14 cellular contexts compared by ENCODE assay signal in the genomic region with DNA sequence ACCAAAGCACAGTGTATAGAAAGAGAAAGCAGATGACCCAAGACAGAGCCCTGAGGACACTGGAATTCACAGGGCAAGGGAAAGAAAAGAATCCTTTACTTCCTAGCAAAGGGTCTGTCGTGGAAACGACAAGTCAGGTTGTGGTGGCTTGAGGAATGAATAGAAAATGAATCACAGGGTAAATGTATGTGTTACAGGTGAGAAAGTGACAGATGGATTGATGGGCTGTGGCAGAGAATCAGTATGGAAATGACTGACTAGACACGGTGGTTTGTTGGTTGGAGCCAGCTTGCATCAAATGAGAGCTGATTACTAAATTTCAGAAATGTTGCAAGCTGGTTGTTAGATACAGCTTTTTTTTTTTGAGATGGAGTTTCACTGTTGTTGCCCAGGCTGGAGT. TPM values are rescaled to one million over a fixed set of nuclear protein-coding genes. Genes with fewer than 3 reads are reported as not detected.
A peak's percentile ranks its signal among the peaks of the same experiment; 100 is the strongest.
DNase-seq lines count a peak whose midpoint lies in the region; ATAC-seq, FAIRE-seq and TF ChIP-seq lines count a peak whose summit lies in the region.
"Had no signal": no experiment of that assay in that cellular context is flagged by ENCODE, and none has a peak within 500 bp of the region (broad histone marks: within the 10 kb centered on the region; RNA-seq: fewer than 3 reads in every experiment).

No MANE protein-coding gene starts in this region.

- H3K79me2 ChIP-seq in neural cell (replicated peaks; ENCODE audit: insufficient read depth, low read length), result no peaks in the 10 kb centered on the region

- peaks cover 1% of the 10 kb centered on the region for H3K9me3 Mint-ChIP-seq in activated CD8-positive, alpha-beta T cell treated with anti-CD3 and anti-CD28 coated beads for 36 hours
- H3K9me3 Mint-ChIP-seq: memory B cell had no signal

- POLR2A ChIA-PET in activated CD8-positive, alpha-beta T cell treated with anti-CD3 and anti-CD28 coated beads for 36 hours (lab: Charles Lee), result interaction anchor here (0.7 to 3.0 kb wide), 7 partner anchors 10 to 618 kb away, joined by 3 to 7 read pairs (median 4); a partner anchor contains a TSS
- POLR2A ChIA-PET in RWPE1 (lab: Yijun Ruan, JAX; ENCODE audit: low non-redundant PET), result no interaction called here

- no peak for TF ChIP-seq POLR2A in GM12891 (IDR thresholded peaks at IDR 0.05; ENCODE audit: low read depth, low read length)

- no peaks in the 10 kb centered on the region for H3F3A ChIP-seq in neural cell (ENCODE audit: insufficient read depth, low read length, poor library complexity, severe bottlenecking)

- no peak overlapping the region for H3K4me3 ChIP-seq in neural cell (ENCODE audit: low read length)
- H3K4me3 ChIP-seq: adrenal gland, heart left ventricle, PC-9 had no signal

- peak; percentile 54 for TF ChIP-seq EP300 in neural cell (conservative IDR thresholded peaks at IDR 0.05; ENCODE audit: poor library complexity, severe bottlenecking)

- H3K27me3 Mint-ChIP-seq in activated CD8-positive, alpha-beta T cell treated with anti-CD3 and anti-CD28 coated beads for 36 hours, result no peaks in the 10 kb centered on the region
- H3K27me3 Mint-ChIP-seq: memory B cell had no signal

- H3K9me3 ChIP-seq in neural cell (ENCODE audit: low read length), result no peaks in the 10 kb centered on the region
- H3K9me3 ChIP-seq: adrenal gland had no signal

- H3K27me3 ChIP-seq in neural cell (ENCODE audit: insufficient read depth, low read depth, low read length), result no peaks in the 10 kb centered on the region
- H3K27me3 ChIP-seq: adrenal gland, heart left ventricle had no signal

- CTCF ChIA-PET in activated CD8-positive, alpha-beta T cell treated with anti-CD3 and anti-CD28 coated beads for 36 hours (lab: Charles Lee), result interaction anchor here (1.2 kb wide), 1 partner anchor 13 kb away, joined by 4 read pairs; no protein-coding TSS in a partner anchor
- CTCF ChIA-PET in RWPE1 (lab: Yijun Ruan, JAX), result no interaction called here

- no peak for TF ChIP-seq CTCF in activated CD8-positive, alpha-beta T cell treated with anti-CD3 and anti-CD28 coated beads for 36 hours (IDR thresholded peaks at IDR 0.05)
- TF ChIP-seq CTCF in neural cell (IDR thresholded peaks at IDR 0.05; ENCODE audit: poor library complexity, severe bottlenecking) (no peak), RWPE1 (conservative IDR thresholded peaks at IDR 0.05; ENCODE audit: low read depth) (no peak)

- TF ChIP-seq RAD21 in neural cell (conservative IDR thresholded peaks at IDR 0.05), result no peak

- H4K20me1 ChIP-seq in neural cell (ENCODE audit: insufficient read depth), result no peaks in the 10 kb centered on the region

- H3K4me3 Mint-ChIP-seq in activated CD8-positive, alpha-beta T cell treated with anti-CD3 and anti-CD28 coated beads for 36 hours, result no peak overlapping the region
- H3K4me3 Mint-ChIP-seq: memory B cell had no signal

- peaks cover 27% of the 10 kb centered on the region for H3K4me1 Mint-ChIP-seq in activated CD8-positive, alpha-beta T cell treated with anti-CD3 and anti-CD28 coated beads for 36 hours (ENCODE audit: low read depth)

- H3K9ac ChIP-seq in neural cell (ENCODE audit: low read length), result no peak overlapping the region

- H3K27ac ChIP-seq in neural cell (ENCODE audit: low read length) (peak overlapping the region; percentile 24), RWPE1 (no peak overlapping the region)
- H3K27ac ChIP-seq: adrenal gland, heart left ventricle, PC-9 had no signal

- DNase-seq in GM12891 (ENCODE audit: insufficient read length, low spot score) (no peak), RWPE1 (ENCODE audit: low spot score) (no peak), Kasumi-1 (lab: John Stamatoyannopoulos, UW) (no peak), LoVo (ENCODE audit: low spot score) (no peak)
- peak; percentile 71 for DNase-seq in activated CD8-positive, alpha-beta T cell treated with anti-CD3 and anti-CD28 coated beads for 36 hours
- DNase-seq: heart left ventricle, NCI-H2029 treated with DMSO at 0.1 percent for 48 hours, retina had no signal

- ATAC-seq in GM19395 (IDR thresholded peaks at IDR 0.05; ENCODE audit: unreplicated experiment) (peak; percentile 63), HG02763 (IDR thresholded peaks at IDR 0.05; ENCODE audit: unreplicated experiment) (no peak)
- peak; percentile 63 for ATAC-seq in activated CD8-positive, alpha-beta T cell treated with anti-CD3 and anti-CD28 coated beads for 36 hours
- ATAC-seq: heart left ventricle had no signal

- H3K36me3 Mint-ChIP-seq in activated CD8-positive, alpha-beta T cell treated with anti-CD3 and anti-CD28 coated beads for 36 hours (ENCODE audit: low read depth), result peaks cover 2% of the 10 kb centered on the region

- H3K4me2 ChIP-seq in neural cell (ENCODE audit: low read length), result no peak overlapping the region
- H3K4me2 ChIP-seq: PC-9 had no signal

- no peaks in the 10 kb centered on the region for H3K36me3 ChIP-seq in neural cell (ENCODE audit: insufficient read depth, low read length)
- H3K36me3 ChIP-seq: adrenal gland, heart left ventricle had no signal

- H3K9me2 ChIP-seq in neural cell (ENCODE audit: insufficient read depth, low read length), result no peaks in the 10 kb centered on the region

- peak; percentile 79 for FAIRE-seq in GM12891 (lab: Jason Lieb, UNC)

- H2AFZ ChIP-seq in neural cell (ENCODE audit: low read depth, low read length), result no peak overlapping the region
- H2AFZ ChIP-seq: PC-9 had no signal

- H3K27ac Mint-ChIP-seq in activated CD8-positive, alpha-beta T cell treated with anti-CD3 and anti-CD28 coated beads for 36 hours, result peak overlapping the region; percentile 30
- H3K27ac Mint-ChIP-seq: memory B cell had no signal

- intact Hi-C loops in activated CD8-positive, alpha-beta T cell treated with anti-CD3 and anti-CD28 coated beads for 36 hours (cut with micrococcal nuclease), result no loop called here

TF ChIP-seq in GM12891, 5 proteins besides CTCF, POLR2A, EP300 and RAD21:
- TF ChIP-seq SPI1 (IDR thresholded peaks at IDR 0.05; ENCODE audit: low read depth, low read length) (no peak), POU2F2 (IDR thresholded peaks at IDR 0.05; ENCODE audit: low read depth, low read length) (no peak), PAX5 (IDR thresholded peaks at IDR 0.05; ENCODE audit: insufficient read depth, low read length, severe bottlenecking) (no peak), POLR2AphosphoS5 (IDR thresholded peaks at IDR 0.05; ENCODE audit: low read depth, low read length) (no peak), TAF1 (IDR thresholded peaks at IDR 0.05; ENCODE audit: low read depth, low read length) (no peak)
TF ChIP-seq in GM12891: peak in this region for 0.

TF ChIP-seq in neural cell, 6 proteins besides CTCF, POLR2A, EP300 and RAD21:
- no peak for TF ChIP-seq SMC3 (conservative IDR thresholded peaks at IDR 0.05; ENCODE audit: poor library complexity)
- TF ChIP-seq, protein P1, sequence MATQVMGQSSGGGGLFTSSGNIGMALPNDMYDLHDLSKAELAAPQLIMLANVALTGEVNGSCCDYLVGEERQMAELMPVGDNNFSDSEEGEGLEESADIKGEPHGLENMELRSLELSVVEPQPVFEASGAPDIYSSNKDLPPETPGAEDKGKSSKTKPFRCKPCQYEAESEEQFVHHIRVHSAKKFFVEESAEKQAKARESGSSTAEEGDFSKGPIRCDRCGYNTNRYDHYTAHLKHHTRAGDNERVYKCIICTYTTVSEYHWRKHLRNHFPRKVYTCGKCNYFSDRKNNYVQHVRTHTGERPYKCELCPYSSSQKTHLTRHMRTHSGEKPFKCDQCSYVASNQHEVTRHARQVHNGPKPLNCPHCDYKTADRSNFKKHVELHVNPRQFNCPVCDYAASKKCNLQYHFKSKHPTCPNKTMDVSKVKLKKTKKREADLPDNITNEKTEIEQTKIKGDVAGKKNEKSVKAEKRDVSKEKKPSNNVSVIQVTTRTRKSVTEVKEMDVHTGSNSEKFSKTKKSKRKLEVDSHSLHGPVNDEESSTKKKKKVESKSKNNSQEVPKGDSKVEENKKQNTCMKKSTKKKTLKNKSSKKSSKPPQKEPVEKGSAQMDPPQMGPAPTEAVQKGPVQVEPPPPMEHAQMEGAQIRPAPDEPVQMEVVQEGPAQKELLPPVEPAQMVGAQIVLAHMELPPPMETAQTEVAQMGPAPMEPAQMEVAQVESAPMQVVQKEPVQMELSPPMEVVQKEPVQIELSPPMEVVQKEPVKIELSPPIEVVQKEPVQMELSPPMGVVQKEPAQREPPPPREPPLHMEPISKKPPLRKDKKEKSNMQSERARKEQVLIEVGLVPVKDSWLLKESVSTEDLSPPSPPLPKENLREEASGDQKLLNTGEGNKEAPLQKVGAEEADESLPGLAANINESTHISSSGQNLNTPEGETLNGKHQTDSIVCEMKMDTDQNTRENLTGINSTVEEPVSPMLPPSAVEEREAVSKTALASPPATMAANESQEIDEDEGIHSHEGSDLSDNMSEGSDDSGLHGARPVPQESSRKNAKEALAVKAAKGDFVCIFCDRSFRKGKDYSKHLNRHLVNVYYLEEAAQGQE (IDR thresholded peaks at IDR 0.05; ENCODE audit: borderline replicate concordance), result no peak
- no peak for TF ChIP-seq POLR2AphosphoS5 (IDR thresholded peaks at IDR 0.05)
- no peak for TF ChIP-seq EZH2 (IDR thresholded peaks at IDR 0.05; ENCODE audit: borderline replicate concordance, insufficient read depth, low read length, poor library complexity, severe bottlenecking)
- no peak for TF ChIP-seq MXI1 (conservative IDR thresholded peaks at IDR 0.05; ENCODE audit: poor library complexity, severe bottlenecking)
- TF ChIP-seq TAF1 (IDR thresholded peaks at IDR 0.05; ENCODE audit: low read depth), result no peak

RNA-seq across cellular contexts. Expression of a gene that starts 46.9 kb away (rescaled TPM):
- polyA plus RNA-seq in GM12891 (2012; ENCODE audit: low read depth, missing spikeins), result 213 TPM
- total RNA-seq in activated CD8-positive, alpha-beta T cell treated with anti-CD3 and anti-CD28 coated beads for 36 hours, result 100 to 1,000 TPM; 273 to 296 TPM
- 177 and 250 TPM in 2 replicates for polyA plus RNA-seq in neural cell
- 417 and 474 TPM in 2 replicates for polyA minus RNA-seq in neural cell
